2 cellular contexts compared by ENCODE assay signal in the genomic region with DNA sequence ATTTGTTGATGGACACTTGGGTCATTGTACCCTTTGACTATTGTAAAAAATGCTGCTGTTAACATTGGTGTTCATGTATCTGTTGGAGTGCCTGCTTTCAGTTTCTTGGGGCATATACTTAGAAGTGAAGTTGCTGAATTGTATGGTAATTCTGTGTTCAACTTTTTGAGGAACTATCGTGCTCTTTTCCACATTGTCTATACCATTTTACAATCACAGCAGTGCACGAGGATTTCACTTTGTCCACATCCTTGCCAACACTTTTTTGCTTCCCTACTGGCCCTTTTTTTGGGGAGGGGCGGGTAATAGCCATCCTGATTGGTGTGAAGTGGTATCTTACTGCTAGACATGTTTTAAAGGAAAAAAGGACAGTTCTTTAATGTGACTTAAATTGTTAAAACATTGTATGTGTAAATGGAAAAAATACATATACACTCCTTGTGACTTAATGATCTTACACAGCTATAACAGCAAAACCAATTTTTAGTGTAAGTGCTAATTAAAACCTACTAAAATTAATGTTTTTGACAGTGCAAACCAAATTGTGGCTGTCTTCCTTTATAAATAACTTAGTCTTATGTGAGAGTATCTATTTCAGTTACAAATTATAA.
TF ChIP-seq lines count a peak whose summit lies in the region.

No MANE protein-coding gene starts in this region.

TF ChIP-seq in HepG2, 621 proteins besides CTCF, POLR2A, EP300 and RAD21:
- TF ChIP-seq EEA1 (CRISPR knock-in tag; IDR thresholded peaks at IDR 0.05; ENCODE audit: borderline replicate concordance) (no peak), ZNF10 (CRISPR knock-in tag; IDR thresholded peaks at IDR 0.05; ENCODE audit: borderline replicate concordance, low read depth) (no peak), KMT2B (CRISPR knock-in tag; IDR thresholded peaks at IDR 0.05) (no peak)
- TF ChIP-seq, protein P1, sequence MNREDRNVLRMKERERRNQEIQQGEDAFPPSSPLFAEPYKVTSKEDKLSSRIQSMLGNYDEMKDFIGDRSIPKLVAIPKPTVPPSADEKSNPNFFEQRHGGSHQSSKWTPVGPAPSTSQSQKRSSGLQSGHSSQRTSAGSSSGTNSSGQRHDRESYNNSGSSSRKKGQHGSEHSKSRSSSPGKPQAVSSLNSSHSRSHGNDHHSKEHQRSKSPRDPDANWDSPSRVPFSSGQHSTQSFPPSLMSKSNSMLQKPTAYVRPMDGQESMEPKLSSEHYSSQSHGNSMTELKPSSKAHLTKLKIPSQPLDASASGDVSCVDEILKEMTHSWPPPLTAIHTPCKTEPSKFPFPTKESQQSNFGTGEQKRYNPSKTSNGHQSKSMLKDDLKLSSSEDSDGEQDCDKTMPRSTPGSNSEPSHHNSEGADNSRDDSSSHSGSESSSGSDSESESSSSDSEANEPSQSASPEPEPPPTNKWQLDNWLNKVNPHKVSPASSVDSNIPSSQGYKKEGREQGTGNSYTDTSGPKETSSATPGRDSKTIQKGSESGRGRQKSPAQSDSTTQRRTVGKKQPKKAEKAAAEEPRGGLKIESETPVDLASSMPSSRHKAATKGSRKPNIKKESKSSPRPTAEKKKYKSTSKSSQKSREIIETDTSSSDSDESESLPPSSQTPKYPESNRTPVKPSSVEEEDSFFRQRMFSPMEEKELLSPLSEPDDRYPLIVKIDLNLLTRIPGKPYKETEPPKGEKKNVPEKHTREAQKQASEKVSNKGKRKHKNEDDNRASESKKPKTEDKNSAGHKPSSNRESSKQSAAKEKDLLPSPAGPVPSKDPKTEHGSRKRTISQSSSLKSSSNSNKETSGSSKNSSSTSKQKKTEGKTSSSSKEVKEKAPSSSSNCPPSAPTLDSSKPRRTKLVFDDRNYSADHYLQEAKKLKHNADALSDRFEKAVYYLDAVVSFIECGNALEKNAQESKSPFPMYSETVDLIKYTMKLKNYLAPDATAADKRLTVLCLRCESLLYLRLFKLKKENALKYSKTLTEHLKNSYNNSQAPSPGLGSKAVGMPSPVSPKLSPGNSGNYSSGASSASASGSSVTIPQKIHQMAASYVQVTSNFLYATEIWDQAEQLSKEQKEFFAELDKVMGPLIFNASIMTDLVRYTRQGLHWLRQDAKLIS (CRISPR knock-in tag; IDR thresholded peaks at IDR 0.05): no peak
- TF ChIP-seq, protein P2, sequence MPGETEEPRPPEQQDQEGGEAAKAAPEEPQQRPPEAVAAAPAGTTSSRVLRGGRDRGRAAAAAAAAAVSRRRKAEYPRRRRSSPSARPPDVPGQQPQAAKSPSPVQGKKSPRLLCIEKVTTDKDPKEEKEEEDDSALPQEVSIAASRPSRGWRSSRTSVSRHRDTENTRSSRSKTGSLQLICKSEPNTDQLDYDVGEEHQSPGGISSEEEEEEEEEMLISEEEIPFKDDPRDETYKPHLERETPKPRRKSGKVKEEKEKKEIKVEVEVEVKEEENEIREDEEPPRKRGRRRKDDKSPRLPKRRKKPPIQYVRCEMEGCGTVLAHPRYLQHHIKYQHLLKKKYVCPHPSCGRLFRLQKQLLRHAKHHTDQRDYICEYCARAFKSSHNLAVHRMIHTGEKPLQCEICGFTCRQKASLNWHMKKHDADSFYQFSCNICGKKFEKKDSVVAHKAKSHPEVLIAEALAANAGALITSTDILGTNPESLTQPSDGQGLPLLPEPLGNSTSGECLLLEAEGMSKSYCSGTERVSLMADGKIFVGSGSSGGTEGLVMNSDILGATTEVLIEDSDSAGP (CRISPR knock-in tag; IDR thresholded peaks at IDR 0.05; ENCODE audit: borderline replicate concordance): no peak
TF ChIP-seq in HepG2: peak in this region for 0.

TF ChIP-seq in GM12878, 131 proteins besides CTCF, POLR2A, EP300 and RAD21:
- no peak for TF ChIP-seq HDAC6 (IDR thresholded peaks at IDR 0.05; ENCODE audit: unreplicated experiment)
- TF ChIP-seq IKZF2 (IDR thresholded peaks at IDR 0.05): no peak; a peak in 1 of 4 replicates
- TF ChIP-seq, protein P3, sequence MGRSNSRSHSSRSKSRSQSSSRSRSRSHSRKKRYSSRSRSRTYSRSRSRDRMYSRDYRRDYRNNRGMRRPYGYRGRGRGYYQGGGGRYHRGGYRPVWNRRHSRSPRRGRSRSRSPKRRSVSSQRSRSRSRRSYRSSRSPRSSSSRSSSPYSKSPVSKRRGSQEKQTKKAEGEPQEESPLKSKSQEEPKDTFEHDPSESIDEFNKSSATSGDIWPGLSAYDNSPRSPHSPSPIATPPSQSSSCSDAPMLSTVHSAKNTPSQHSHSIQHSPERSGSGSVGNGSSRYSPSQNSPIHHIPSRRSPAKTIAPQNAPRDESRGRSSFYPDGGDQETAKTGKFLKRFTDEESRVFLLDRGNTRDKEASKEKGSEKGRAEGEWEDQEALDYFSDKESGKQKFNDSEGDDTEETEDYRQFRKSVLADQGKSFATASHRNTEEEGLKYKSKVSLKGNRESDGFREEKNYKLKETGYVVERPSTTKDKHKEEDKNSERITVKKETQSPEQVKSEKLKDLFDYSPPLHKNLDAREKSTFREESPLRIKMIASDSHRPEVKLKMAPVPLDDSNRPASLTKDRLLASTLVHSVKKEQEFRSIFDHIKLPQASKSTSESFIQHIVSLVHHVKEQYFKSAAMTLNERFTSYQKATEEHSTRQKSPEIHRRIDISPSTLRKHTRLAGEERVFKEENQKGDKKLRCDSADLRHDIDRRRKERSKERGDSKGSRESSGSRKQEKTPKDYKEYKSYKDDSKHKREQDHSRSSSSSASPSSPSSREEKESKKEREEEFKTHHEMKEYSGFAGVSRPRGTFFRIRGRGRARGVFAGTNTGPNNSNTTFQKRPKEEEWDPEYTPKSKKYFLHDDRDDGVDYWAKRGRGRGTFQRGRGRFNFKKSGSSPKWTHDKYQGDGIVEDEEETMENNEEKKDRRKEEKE (IDR thresholded peaks at IDR 0.05): no peak
- no peak for TF ChIP-seq PML (IDR thresholded peaks at IDR 0.05; ENCODE audit: low read length)
- TF ChIP-seq MTA2 (IDR thresholded peaks at IDR 0.05; ENCODE audit: low read depth): peak; percentile 50; the same call in 1 of the 2 replicates
- no peak for TF ChIP-seq ATF7 (IDR thresholded peaks at IDR 0.05; ENCODE audit: low read depth)
- TF ChIP-seq BACH1 (IDR thresholded peaks at IDR 0.05; ENCODE audit: borderline replicate concordance): no peak
- TF ChIP-seq NR2F1 (conservative IDR thresholded peaks at IDR 0.05): no peak
